In genomic region chr16:27377666-27378485, GRCh38 we compare ENCODE assay signal across 11 cellular contexts. TPM values are rescaled to one million over a fixed set of nuclear protein-coding genes. Genes with fewer than 3 reads are reported as not detected.
DNase-seq lines count a peak whose midpoint lies in the region; ATAC-seq and TF ChIP-seq lines count a peak whose summit lies in the region.
"Had no signal": no experiment of that assay in that cellular context is flagged by ENCODE, and none has a peak within 500 bp of the region (broad histone marks: within the 10 kb centered on the region; RNA-seq: fewer than 3 reads in every experiment).

No MANE protein-coding gene starts in this region.

- DNase-seq in NCI-H524 (lab: John Stamatoyannopoulos, UW): peak; percentile 43 to 44
- DNase-seq in NCI-H524 treated with DMSO at 0.1 percent for 48 hours (lab: John Stamatoyannopoulos, UW): no peak
- DNase-seq in activated T-cell treated with anti-CD3 and anti-CD28 coated beads, Interleukin-2, amount 50 U/mL, for 48 hours: peak; percentile 25 to 34
- peak; percentile 8 for DNase-seq in natural killer cell
- DNase-seq in NCI-H1105 treated with DMSO at 0.1 percent for 48 hours (lab: John Stamatoyannopoulos, UW): no peak
- no peak for DNase-seq in DMS53 treated with DMSO at 0.1 percent for 48 hours (lab: John Stamatoyannopoulos, UW; ENCODE audit: unreplicated experiment)
- no peak for DNase-seq in MG63
- DNase-seq: DMS 273 treated with DMSO at 0.1 percent for 48 hours, NCI-H345 had no signal

- H3K4me3 ChIP-seq in MG63: no peak overlapping the region
- H3K4me3 ChIP-seq: tibial artery had no signal

- TF ChIP-seq CTCF in natural killer cell (IDR thresholded peaks at IDR 0.05): no peak

- H3K9me3 Mint-ChIP-seq in natural killer cell: no peaks in the 10 kb centered on the region

- peak overlapping the region in 1 of 2 donors; percentile 40 for H3K27ac Mint-ChIP-seq in natural killer cell

- H3K4me3 Mint-ChIP-seq in natural killer cell: no peak overlapping the region

- no peaks in the 10 kb centered on the region for H3K27me3 Mint-ChIP-seq in natural killer cell (ENCODE audit: low read depth in 2 of 2)

- no peaks in the 10 kb centered on the region for H3K36me3 ChIP-seq in MG63
- H3K36me3 ChIP-seq: tibial artery had no signal

- intact Hi-C loops in natural killer cell (cut with micrococcal nuclease): no loop called here

- ATAC-seq in HG02852 (IDR thresholded peaks at IDR 0.05; ENCODE audit: unreplicated experiment) (peak; percentile 41), natural killer cell (peak in 2 of 3 donors; percentile 39 to 42)

- no peaks in the 10 kb centered on the region for H3K27me3 ChIP-seq in MG63

- peaks cover 12 to 14% of the 10 kb centered on the region in 2 donors for H3K4me1 Mint-ChIP-seq in natural killer cell

- no peaks in the 10 kb centered on the region for H3K36me3 Mint-ChIP-seq in natural killer cell

- no peaks in the 10 kb centered on the region for H3K9me3 ChIP-seq in MG63

RNA-seq across cellular contexts. Expression of gene IL21R, which starts 24.1 kb away (rescaled TPM):
- 10 to 100 TPM; 24.3 to 45.7 (median 26.5) TPM for total RNA-seq in natural killer cell
- total RNA-seq in MG63 (2014; rRNA removed; shearing (Covaris generic); ENCODE audit: low replicate concordance): 0.33 and 0.44 TPM in 2 replicates

Comparison
In these comparisons a context has a peak if more than half of its experiments do, and no peak if none do; other contexts are left out.
1. DNase-seq: peak in NCI-H524 (2 of 2), activated T-cell treated with anti-CD3 and anti-CD28 coated beads, Interleukin-2, amount 50 U/mL, for 48 hours (2 of 2) and natural killer cell (single experiment); none in NCI-H524 treated with DMSO at 0.1 percent for 48 hours (single experiment), NCI-H1105 treated with DMSO at 0.1 percent for 48 hours (single experiment), DMS53 treated with DMSO at 0.1 percent for 48 hours (single experiment) and MG63 (single experiment).
2. RNA of gene IL21R, which starts 24.1 kb away (total RNA-seq): 24.3 to 45.7 TPM in natural killer cell; 0.33 to 0.44 TPM in MG63; every median in the first group is over 10 times any median in the second.